ENCODE assay signal across 3 cellular contexts in the genomic region with DNA sequence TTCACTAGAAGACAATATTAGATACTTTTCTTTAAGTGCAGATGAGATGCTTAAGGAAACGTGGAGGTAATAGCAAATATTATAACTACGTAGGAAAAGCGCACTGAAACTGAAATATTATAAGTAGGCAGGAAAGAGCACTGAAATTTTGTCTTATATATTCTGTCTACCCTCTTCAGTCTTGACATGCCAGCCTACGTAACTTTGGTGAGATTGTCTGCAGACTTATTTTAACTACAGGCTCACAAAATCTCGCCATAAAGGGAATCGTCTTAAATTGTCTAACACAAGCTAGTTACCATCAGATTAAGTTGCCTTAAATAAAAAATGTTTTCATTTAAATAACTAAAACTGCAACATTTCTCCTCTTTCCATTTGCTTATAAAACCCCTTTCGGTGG.
"Had no signal": no experiment of that assay in that cellular context is flagged by ENCODE, and none has a peak within 500 bp of the region (broad histone marks: within the 10 kb centered on the region; RNA-seq: fewer than 3 reads in every experiment).

No MANE protein-coding gene starts in this region.

- DNase-seq: IMR-90, KBM-7, KG1 had no signal
